ENCODE assay signal across 8 cellular contexts in the genomic region with DNA sequence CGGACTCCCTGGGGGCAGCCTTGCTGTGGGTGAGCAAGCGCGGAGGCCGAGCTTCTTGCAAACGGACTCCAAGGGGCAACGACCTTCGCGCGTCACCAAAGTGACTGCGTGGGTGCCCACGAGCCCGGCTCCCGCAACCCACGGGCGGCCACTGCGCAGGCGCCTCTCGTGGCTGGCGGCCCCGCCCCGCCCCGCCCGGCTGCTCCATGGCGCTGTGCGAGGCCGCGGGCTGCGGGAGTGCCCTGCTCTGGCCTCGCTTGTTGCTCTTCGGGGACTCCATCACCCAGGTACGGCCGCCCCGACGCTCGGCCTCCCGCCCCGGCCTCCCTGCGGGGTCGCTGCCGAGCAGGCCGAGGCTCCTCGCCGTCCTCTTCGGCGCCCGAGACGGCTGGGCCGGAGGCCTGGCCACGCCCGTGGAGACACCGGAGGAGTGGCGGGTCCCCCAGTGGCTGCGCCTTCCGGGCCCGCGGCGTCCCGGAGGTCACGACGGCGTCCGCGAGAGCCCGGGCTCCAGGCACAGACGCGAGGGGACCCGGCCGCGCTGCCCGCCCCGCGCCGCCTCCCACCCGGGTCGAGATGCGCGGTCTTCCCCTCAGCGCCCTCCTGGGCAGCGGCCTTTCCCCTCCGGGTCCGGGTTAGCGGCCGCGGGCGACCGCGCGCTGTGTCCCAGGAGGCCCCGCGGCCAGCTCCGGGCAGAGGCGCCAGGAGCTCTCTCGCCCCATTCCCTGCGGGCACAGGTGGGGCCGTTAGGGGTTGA. TPM values are rescaled to one million over a fixed set of nuclear protein-coding genes. Genes with fewer than 3 reads are reported as not detected.
DNase-seq lines count a peak whose midpoint lies in the region; ATAC-seq and TF ChIP-seq lines count a peak whose summit lies in the region.

IAH1 (plus strand) TSS at position 191 of the 757 bp plus-strand sequence; CDS start at position 207, 16 bp downstream.

- DNase-seq in NCI-H774 (lab: John Stamatoyannopoulos, UW) (peak; percentile 25), activated T-cell treated with anti-CD3 and anti-CD28 coated beads for 4 hours (peak; percentile 75), epithelial cell of proximal tubule (ENCODE audit: low read depth) (no peak)
- peak; percentile 48 to 53 for DNase-seq in stimulated activated CD8-positive, alpha-beta memory T cell treated with anti-CD3 and anti-CD28 coated beads, Interleukin-7, amount 100 ng/mL, for 1 hour (ENCODE audit: low read depth in 2 of 2)

- H3K4me3 ChIP-seq in ACC112 (ENCODE audit: low read depth, low read length) (peak within 1 kb of the TSS; percentile 85), epithelial cell of proximal tubule (ENCODE audit: low read depth, low read length) (peak within 1 kb of the TSS; percentile 71), mucosa of stomach (ENCODE audit: low read length) (peak within 1 kb of the TSS; percentile 78)

- H3K4me1 ChIP-seq in ACC112 (ENCODE audit: control insufficient read depth, insufficient read depth, low read length, unreplicated experiment), result peaks cover 10% of the 10 kb centered on the region
- peaks cover 7% of the 10 kb centered on the region for H3K4me1 ChIP-seq in mucosa of stomach (ENCODE audit: control insufficient read depth, insufficient read depth, low read length)

- H3K27ac ChIP-seq in ACC112 (ENCODE audit: low read depth, low read length), result peak within 1 kb of the TSS; percentile 55

- H3K36me3 ChIP-seq in ACC112 (ENCODE audit: insufficient read depth, low read length), result peaks cover 14% of the 10 kb centered on the region; the same call in 1 of the 2 replicates
- H3K36me3 ChIP-seq in mucosa of stomach (ENCODE audit: control insufficient read depth, insufficient read depth, low read length), result no peaks in the 10 kb centered on the region

- H3K27me3 ChIP-seq in ACC112 (ENCODE audit: insufficient read depth, low read length), result no peaks in the 10 kb centered on the region
- no peaks in the 10 kb centered on the region for H3K27me3 ChIP-seq in mucosa of stomach (ENCODE audit: control insufficient read depth, insufficient read depth, low read length)

- ATAC-seq in GM18517 (IDR thresholded peaks at IDR 0.05; ENCODE audit: unreplicated experiment) (peak; percentile 75), HG02981 (IDR thresholded peaks at IDR 0.05; ENCODE audit: unreplicated experiment) (peak; percentile 69)

- H3K9ac ChIP-seq in mucosa of stomach (ENCODE audit: low read length), result peak within 1 kb of the TSS; percentile 80

- H3K9me3 ChIP-seq in mucosa of stomach (ENCODE audit: control insufficient read depth, low read length), result no peaks in the 10 kb centered on the region

- peak within 1 kb of the TSS; percentile 26 for H2AFZ ChIP-seq in ACC112 (ENCODE audit: low read length, unreplicated experiment)

- no peak for TF ChIP-seq CTCF in epithelial cell of proximal tubule (conservative IDR thresholded peaks at IDR 0.05; ENCODE audit: low read depth, low read length)

- peaks cover 28% of the 10 kb centered on the region for H3K79me2 ChIP-seq in ACC112 (ENCODE audit: control insufficient read depth, insufficient read depth, low read length, unreplicated experiment)

RNA-seq across cellular contexts. Expression of gene IAH1, which starts in this region (rescaled TPM):
- 83.4 and 92.1 TPM in 2 replicates for total RNA-seq in epithelial cell of proximal tubule
